Comparison of ENCODE assay signal across 26 cellular contexts in the genomic region with DNA sequence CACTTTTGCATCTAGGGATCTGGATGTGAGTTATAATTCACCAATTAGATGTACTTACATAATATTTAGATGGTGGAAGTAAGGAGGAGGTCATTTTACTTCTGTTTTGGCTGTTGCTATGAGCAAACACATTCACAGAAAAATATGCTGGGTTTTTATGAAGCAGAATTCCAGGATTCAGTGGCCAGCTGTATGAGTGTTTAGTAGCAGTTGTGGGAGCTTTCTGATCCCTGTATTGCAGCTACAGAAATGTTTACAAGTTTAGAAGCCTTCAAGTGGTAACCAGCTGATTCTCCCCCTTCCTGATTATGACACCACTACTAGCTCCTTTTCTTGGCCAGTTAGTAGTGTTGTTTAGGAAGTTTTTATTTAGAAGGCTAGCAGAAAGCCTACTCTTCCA.
DNase-seq lines count a peak whose midpoint lies in the region; TF ChIP-seq lines count a peak whose summit lies in the region.
"Had no signal": no experiment of that assay in that cellular context is flagged by ENCODE, and none has a peak within 500 bp of the region (broad histone marks: within the 10 kb centered on the region; RNA-seq: fewer than 3 reads in every experiment).

No MANE protein-coding gene starts in this region.

- H3K23ac ChIP-seq in mesenchymal stem cell (ENCODE audit: low read length in 2 of 2) = no peak overlapping the region

- no peaks in the 10 kb centered on the region for H3K79me1 ChIP-seq in mesenchymal stem cell (replicated peaks; ENCODE audit: low read length, poor library complexity, severe bottlenecking)

- no peak overlapping the region for H3K18ac ChIP-seq in mesenchymal stem cell (ENCODE audit: low read depth in 1 of 2, low read length in 2 of 2)

- H3K36me3 ChIP-seq in adipocyte (ENCODE audit: control insufficient read depth, insufficient read depth, low read length, severe bottlenecking) = no peaks in the 10 kb centered on the region
- no peaks in the 10 kb centered on the region for H3K36me3 ChIP-seq in mesenchymal stem cell (ENCODE audit: control insufficient read depth in 1 of 2, insufficient read depth in 2 of 2, low read depth in 1 of 2, low read length in 2 of 2)
- no peaks in the 10 kb centered on the region for H3K36me3 ChIP-seq in smooth muscle cell (ENCODE audit: low read depth)
- H3K36me3 ChIP-seq: neutrophil, right lobe of liver had no signal

- no peaks in the 10 kb centered on the region for H4K20me1 ChIP-seq in smooth muscle cell (ENCODE audit: low read depth)

- no peak overlapping the region for H3K4me3 ChIP-seq in adipocyte (ENCODE audit: low read length)
- H3K4me3 ChIP-seq in mesenchymal stem cell (ENCODE audit: insufficient read depth in 1 of 2, low read depth in 1 of 2, low read length in 2 of 2) = no peak overlapping the region
- H3K4me3 ChIP-seq in smooth muscle cell = no peak overlapping the region
- H3K4me3 ChIP-seq: body of pancreas, dorsolateral prefrontal cortex, right lobe of liver had no signal

- no peak overlapping the region for H3K14ac ChIP-seq in mesenchymal stem cell (ENCODE audit: low read length in 2 of 2)

- no peak overlapping the region for H3K4ac ChIP-seq in mesenchymal stem cell (ENCODE audit: low read depth in 1 of 2, low read length in 2 of 2)

- H3K9ac ChIP-seq in adipocyte (ENCODE audit: low read length) (no peak overlapping the region), mesenchymal stem cell (ENCODE audit: low read length) (no peak overlapping the region), smooth muscle cell (ENCODE audit: low read depth) (peak overlapping the region; percentile 46)

- peaks cover 4% of the 10 kb centered on the region for H3K4me1 ChIP-seq in adipocyte (ENCODE audit: control insufficient read depth, insufficient read depth, low read length)
- no peaks in the 10 kb centered on the region for H3K4me1 ChIP-seq in mesenchymal stem cell (ENCODE audit: control insufficient read depth, insufficient read depth, low read depth, low read length)
- peaks cover 4% of the 10 kb centered on the region for H3K4me1 ChIP-seq in smooth muscle cell (ENCODE audit: low read depth)
- H3K4me1 ChIP-seq: body of pancreas, right lobe of liver had no signal

- no peak overlapping the region for H2BK5ac ChIP-seq in mesenchymal stem cell (ENCODE audit: low read depth, low read length, poor library complexity, severe bottlenecking)

- peaks cover 7% of the 10 kb centered on the region for H3K79me2 ChIP-seq in smooth muscle cell (ENCODE audit: low read depth)

- H3K27me3 ChIP-seq in adipocyte (replicated peaks; ENCODE audit: control insufficient read depth, insufficient read depth, low read length) (no peaks in the 10 kb centered on the region), mesenchymal stem cell (ENCODE audit: control insufficient read depth in 1 of 2, insufficient read depth in 1 of 2, low read length in 2 of 2) (no peaks in the 10 kb centered on the region), smooth muscle cell (ENCODE audit: low read depth) (no peaks in the 10 kb centered on the region)
- H3K27me3 ChIP-seq: body of pancreas, neutrophil, right lobe of liver had no signal

- no peak overlapping the region for H2AK5ac ChIP-seq in mesenchymal stem cell (ENCODE audit: low read length, severe bottlenecking)

- H3K9me3 ChIP-seq in adipocyte (ENCODE audit: control insufficient read depth, low read length) = no peaks in the 10 kb centered on the region
- no peaks in the 10 kb centered on the region for H3K9me3 ChIP-seq in mesenchymal stem cell (ENCODE audit: control insufficient read depth, low read length)
- no peaks in the 10 kb centered on the region for H3K9me3 ChIP-seq in smooth muscle cell (replicated peaks; ENCODE audit: low read depth)
- H3K9me3 ChIP-seq: body of pancreas, neutrophil, right lobe of liver had no signal

- H4K8ac ChIP-seq in mesenchymal stem cell (ENCODE audit: low read length) = no peak overlapping the region

- H2AFZ ChIP-seq in mesenchymal stem cell (ENCODE audit: low read depth, low read length) (no peak overlapping the region), smooth muscle cell (ENCODE audit: low read depth) (peak overlapping the region; percentile 43)

- H2BK15ac ChIP-seq in mesenchymal stem cell (ENCODE audit: low read depth, poor library complexity, severe bottlenecking) = no peak overlapping the region

- H2BK12ac ChIP-seq in mesenchymal stem cell (ENCODE audit: low read length in 2 of 2) = no peak overlapping the region

- H2BK120ac ChIP-seq in mesenchymal stem cell (ENCODE audit: low read depth, low read length) = no peak overlapping the region

- DNase-seq in GM03348 (ENCODE audit: low spot score) = peak; percentile 17
- peak; percentile 19 for DNase-seq in adipocyte (ENCODE audit: low read depth)
- peak; percentile 86 for DNase-seq in mesenchymal stem cell
- no peak for DNase-seq in smooth muscle cell (lab: John Stamatoyannopoulos, UW; ENCODE audit: unreplicated experiment)
- DNase-seq in stimulated activated naive CD4-positive, alpha-beta T cell treated with Interleukin-2 at 50 U/mL for 16 hours (lab: John Stamatoyannopoulos, UW) = no peak
- no peak for DNase-seq in superior temporal gyrus (ENCODE audit: extremely low spot score)
- DNase-seq in NCI-H128 (lab: John Stamatoyannopoulos, UW; ENCODE audit: unreplicated experiment) = no peak
- DNase-seq: activated CD4-positive, alpha-beta T cell treated with anti-CD3 and anti-CD28 coated beads, Interleukin-2, amount 50 U/mL, for 48 hours; activated CD4-positive, CD25-positive, alpha-beta regulatory T cell treated with anti-CD3 and anti-CD28 coated beads, Interleukin-2, amount 50 U/mL, for 72 hours; activated T-cell treated with anti-CD3 and anti-CD28 coated beads, Interleukin-2, amount 50 U/mL, for 48 hours; body of pancreas; CD4-positive, alpha-beta T cell; dorsolateral prefrontal cortex; EL; H9; hypothalamus; left cardiac atrium; naive B cell; NCI-H1417 treated with DMSO at 0.1 percent for 48 hours; NCI-H2081; NCI-H226; NCI-H748 treated with DMSO at 0.1 percent for 48 hours; right lobe of liver; SIG-M5; stimulated activated CD4-positive, alpha-beta T cell treated with anti-CD3 and anti-CD28 coated beads, Interleukin-4, amount 100 ng/mL, for 4 hours had no signal

- H3F3A ChIP-seq in smooth muscle cell (ENCODE audit: low read depth) = no peaks in the 10 kb centered on the region

- H3K4me2 ChIP-seq in mesenchymal stem cell (ENCODE audit: low read length, poor library complexity, severe bottlenecking) (no peak overlapping the region), smooth muscle cell (peak overlapping the region; percentile 20)

- H3K27ac ChIP-seq in mesenchymal stem cell (ENCODE audit: low read length, poor library complexity, severe bottlenecking) (no peak overlapping the region), smooth muscle cell (ENCODE audit: low read depth) (peak overlapping the region; percentile 84)
- H3K27ac ChIP-seq: body of pancreas, dorsolateral prefrontal cortex, neutrophil, right lobe of liver had no signal

- no peak overlapping the region for H4K91ac ChIP-seq in mesenchymal stem cell (ENCODE audit: low read length)

- no peak for TF ChIP-seq CTCF in smooth muscle cell (IDR thresholded peaks at IDR 0.05; ENCODE audit: borderline replicate concordance, insufficient read depth, poor library complexity, severe bottlenecking)

Comparison
In these comparisons a context has a peak if more than half of its experiments do, and no peak if none do; other contexts are left out.
1. DNase-seq: peak in GM03348 (single experiment), adipocyte (single experiment) and mesenchymal stem cell (single experiment); none in smooth muscle cell (single experiment), stimulated activated naive CD4-positive, alpha-beta T cell treated with Interleukin-2 at 50 U/mL for 16 hours (single experiment), superior temporal gyrus (single experiment) and NCI-H128 (single experiment).